8 cellular contexts compared by ENCODE assay signal in the genomic region with DNA sequence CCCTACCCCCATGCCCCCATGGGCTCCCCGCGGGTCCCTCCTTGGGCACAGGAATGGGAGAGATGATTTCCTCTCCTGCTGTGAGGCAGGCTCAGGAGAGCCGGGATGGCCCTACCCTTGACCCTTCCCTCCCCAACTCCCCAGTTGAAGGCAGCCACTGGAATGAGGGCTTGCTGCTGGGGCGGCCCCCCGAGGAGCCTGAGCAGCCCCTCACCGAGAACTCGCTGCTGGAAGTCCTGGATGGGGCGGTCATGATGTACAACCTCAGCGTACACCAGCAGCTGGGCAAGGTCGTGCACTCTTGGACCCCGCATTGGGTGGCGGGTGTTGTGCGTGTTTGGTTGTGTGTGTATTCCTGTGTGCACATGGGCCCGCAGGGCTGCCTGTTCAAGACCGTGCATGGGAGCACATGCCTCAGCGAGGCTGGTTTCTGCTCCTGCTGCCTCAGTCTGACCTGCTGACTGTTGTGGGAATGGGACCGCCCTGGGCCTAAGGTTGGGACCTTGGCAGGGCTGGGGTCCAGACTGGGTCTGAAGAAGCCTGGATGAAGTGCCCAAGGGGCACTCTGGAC. TPM values are rescaled to one million over a fixed set of nuclear protein-coding genes. Genes with fewer than 3 reads are reported as not detected.
"Had no signal": no experiment of that assay in that cellular context is flagged by ENCODE, and none has a peak within 500 bp of the region (broad histone marks: within the 10 kb centered on the region; RNA-seq: fewer than 3 reads in every experiment).

No MANE protein-coding gene starts in this region.

- H3K27ac ChIP-seq: GM23248 had no signal

- H3K9ac ChIP-seq: GM23248 had no signal

- H3K9me3 ChIP-seq: HAP-1 had no signal

- ATAC-seq: HCT116 had no signal

- H3K4me1 ChIP-seq: HAP-1 had no signal

- DNase-seq: GM23248, GOT3, H7, HFFc6, KBM-7 had no signal

- H3K4me3 ChIP-seq: GM23248, HAP-1 had no signal

- H2AFZ ChIP-seq: GM23248 had no signal

RNA-seq across cellular contexts. Expression of gene AMIGO3, which starts 14.0 kb away (rescaled TPM):
- total RNA-seq: GM23248, H4 had no signal
